13 cellular contexts compared by ENCODE assay signal in the genomic region with DNA sequence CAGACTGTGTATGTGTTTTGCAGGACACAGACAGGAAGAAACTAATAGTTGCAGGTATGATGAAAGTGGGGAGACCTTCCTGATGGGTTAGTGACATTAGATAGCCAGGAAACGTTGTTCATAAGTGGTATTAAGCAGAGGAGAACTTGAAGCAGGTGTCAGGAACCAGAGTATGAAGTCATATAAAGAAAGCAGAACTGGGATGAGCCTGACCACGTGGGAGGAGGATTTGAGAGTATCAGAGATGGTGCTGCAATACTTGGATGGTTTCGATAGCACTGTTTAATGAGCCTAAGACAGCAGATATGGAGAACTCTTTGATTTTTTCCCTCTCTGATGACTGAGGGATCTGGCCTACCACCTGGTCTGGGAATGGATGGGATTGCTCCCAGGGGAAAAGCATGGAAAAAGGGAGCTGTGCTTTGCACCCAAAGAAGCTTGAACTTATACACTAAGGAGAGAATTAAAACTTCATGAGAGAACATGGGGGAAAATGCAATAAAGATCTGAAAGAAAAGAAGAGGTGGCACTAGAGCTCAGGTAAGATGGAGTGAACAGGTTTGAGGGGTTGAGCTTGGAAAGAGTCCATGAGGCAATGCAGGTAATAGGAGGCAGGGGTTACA.
DNase-seq lines count a peak whose midpoint lies in the region; ATAC-seq and TF ChIP-seq lines count a peak whose summit lies in the region.
"Had no signal": no experiment of that assay in that cellular context is flagged by ENCODE, and none has a peak within 500 bp of the region (broad histone marks: within the 10 kb centered on the region; RNA-seq: fewer than 3 reads in every experiment).

No MANE protein-coding gene starts in this region.

- POLR2A ChIA-PET in OCI-LY7 (lab: Charles Lee) = interaction anchor here (0.5 kb wide), 1 partner anchor 92 kb away, joined by 4 read pairs; no protein-coding TSS in a partner anchor

- BruUV-seq in OCI-LY7 (replicated peaks; lab: Mats Ljungman, UMichigan) = no TSS peak

- peak overlapping the region; percentile 48 for H3K27ac ChIP-seq in OCI-LY7 (ENCODE audit: low read depth, low read length, poor library complexity, severe bottlenecking)
- H3K27ac ChIP-seq: C4-2B had no signal

- no peaks in the 10 kb centered on the region for H3K9me2 ChIP-seq in OCI-LY7 (ENCODE audit: insufficient read depth, low read length)

- H3K4me3 ChIP-seq in OCI-LY7 (ENCODE audit: low read depth, low read length, poor library complexity, severe bottlenecking) = no peak overlapping the region

- peak; percentile 60 for DNase-seq in OCI-LY7 (ENCODE audit: low spot score)
- no peak for DNase-seq in activated CD4-positive, alpha-beta T cell treated with anti-CD3 and anti-CD28 coated beads, Interleukin-2, amount 50 U/mL, for 1 hour
- no peak for DNase-seq in stimulated activated CD4-positive, alpha-beta T cell treated with anti-CD3 and anti-CD28 coated beads, Interleukin-2, amount 100 ng/mL, for 48 hours
- DNase-seq: activated CD8-positive, alpha-beta T cell treated with anti-CD3 and anti-CD28 coated beads for 36 hours; activated naive CD4-positive, alpha-beta T cell treated with anti-CD3 and anti-CD28 coated beads for 36 hours; left cardiac atrium; naive B cell; right cardiac atrium had no signal

- H2AFZ ChIP-seq in OCI-LY7 (ENCODE audit: low read length) = peak overlapping the region; percentile 58

- no peak for TF ChIP-seq CTCF in OCI-LY7 (conservative IDR thresholded peaks at IDR 0.05; ENCODE audit: low read length)

- H4K20me1 ChIP-seq in OCI-LY7 (ENCODE audit: insufficient read depth, low read length) = no peaks in the 10 kb centered on the region

- ATAC-seq in GM18907 (IDR thresholded peaks at IDR 0.05; ENCODE audit: unreplicated experiment) = peak; percentile 58
- peak; percentile 59 for ATAC-seq in GM21619 (IDR thresholded peaks at IDR 0.05; ENCODE audit: unreplicated experiment)
- ATAC-seq in HG03439 (IDR thresholded peaks at IDR 0.05; ENCODE audit: unreplicated experiment) = peak; percentile 46
- ATAC-seq in HG02678 (IDR thresholded peaks at IDR 0.05; ENCODE audit: unreplicated experiment) = no peak
- ATAC-seq: activated CD8-positive, alpha-beta T cell treated with anti-CD3 and anti-CD28 coated beads for 36 hours; left cardiac atrium; right cardiac atrium had no signal

- peak overlapping the region; percentile 42 for H3K4me2 ChIP-seq in OCI-LY7 (ENCODE audit: low read length)

- no peaks in the 10 kb centered on the region for H3K36me3 ChIP-seq in OCI-LY7 (ENCODE audit: insufficient read depth, low read length)

- H3K79me2 ChIP-seq in OCI-LY7 (ENCODE audit: insufficient read depth, low read depth, low read length) = no peaks in the 10 kb centered on the region

- peaks cover 29% of the 10 kb centered on the region for H3K4me1 ChIP-seq in OCI-LY7 (ENCODE audit: insufficient read depth, low read length, poor library complexity, severe bottlenecking)

- intact Hi-C loops in OCI-LY7 (cut with micrococcal nuclease; ENCODE audit: unreplicated experiment) = loop anchor here (1.0 to 2.0 kb wide), 3 partner anchors 206 to 322 kb away; no protein-coding TSS in a partner anchor

- H3K9me3 ChIP-seq in OCI-LY7 (ENCODE audit: low read length) = no peaks in the 10 kb centered on the region

- CTCF ChIA-PET in OCI-LY7 (lab: Charles Lee; ENCODE audit: unreplicated experiment) = no interaction called here
